ENCODE assay signal across 1 cellular context in the genomic region with DNA sequence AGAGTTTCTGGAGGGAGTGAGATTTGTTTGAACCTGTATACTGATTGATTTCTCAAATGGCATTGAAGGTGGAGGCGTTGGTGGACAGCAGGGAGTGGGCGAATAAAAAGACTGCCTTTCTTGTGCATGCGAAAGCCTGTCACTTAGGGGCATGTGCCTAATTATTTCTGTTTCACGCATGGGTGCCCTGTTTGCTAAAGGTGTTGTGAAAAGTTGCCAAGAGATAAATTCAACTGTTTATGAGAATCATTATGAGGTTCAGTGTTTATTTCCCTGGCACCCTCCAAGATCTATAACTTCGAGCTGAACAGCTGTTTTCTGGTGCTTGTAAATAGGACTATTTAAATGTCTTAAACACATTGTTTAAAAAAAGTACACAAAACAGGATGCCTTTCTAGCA.
TF ChIP-seq lines count a peak whose summit lies in the region.

No MANE protein-coding gene starts in this region.

TF ChIP-seq in HEK293, 187 proteins besides CTCF, POLR2A, EP300 and RAD21 (continued from another document and continues in another):
- TF ChIP-seq, protein P1, sequence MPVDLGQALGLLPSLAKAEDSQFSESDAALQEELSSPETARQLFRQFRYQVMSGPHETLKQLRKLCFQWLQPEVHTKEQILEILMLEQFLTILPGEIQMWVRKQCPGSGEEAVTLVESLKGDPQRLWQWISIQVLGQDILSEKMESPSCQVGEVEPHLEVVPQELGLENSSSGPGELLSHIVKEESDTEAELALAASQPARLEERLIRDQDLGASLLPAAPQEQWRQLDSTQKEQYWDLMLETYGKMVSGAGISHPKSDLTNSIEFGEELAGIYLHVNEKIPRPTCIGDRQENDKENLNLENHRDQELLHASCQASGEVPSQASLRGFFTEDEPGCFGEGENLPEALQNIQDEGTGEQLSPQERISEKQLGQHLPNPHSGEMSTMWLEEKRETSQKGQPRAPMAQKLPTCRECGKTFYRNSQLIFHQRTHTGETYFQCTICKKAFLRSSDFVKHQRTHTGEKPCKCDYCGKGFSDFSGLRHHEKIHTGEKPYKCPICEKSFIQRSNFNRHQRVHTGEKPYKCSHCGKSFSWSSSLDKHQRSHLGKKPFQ (tag by site-specific recombination; IDR thresholded peaks at IDR 0.05) = no peak
- TF ChIP-seq, protein P2, sequence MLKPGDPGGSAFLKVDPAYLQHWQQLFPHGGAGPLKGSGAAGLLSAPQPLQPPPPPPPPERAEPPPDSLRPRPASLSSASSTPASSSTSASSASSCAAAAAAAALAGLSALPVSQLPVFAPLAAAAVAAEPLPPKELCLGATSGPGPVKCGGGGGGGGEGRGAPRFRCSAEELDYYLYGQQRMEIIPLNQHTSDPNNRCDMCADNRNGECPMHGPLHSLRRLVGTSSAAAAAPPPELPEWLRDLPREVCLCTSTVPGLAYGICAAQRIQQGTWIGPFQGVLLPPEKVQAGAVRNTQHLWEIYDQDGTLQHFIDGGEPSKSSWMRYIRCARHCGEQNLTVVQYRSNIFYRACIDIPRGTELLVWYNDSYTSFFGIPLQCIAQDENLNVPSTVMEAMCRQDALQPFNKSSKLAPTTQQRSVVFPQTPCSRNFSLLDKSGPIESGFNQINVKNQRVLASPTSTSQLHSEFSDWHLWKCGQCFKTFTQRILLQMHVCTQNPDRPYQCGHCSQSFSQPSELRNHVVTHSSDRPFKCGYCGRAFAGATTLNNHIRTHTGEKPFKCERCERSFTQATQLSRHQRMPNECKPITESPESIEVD (tag by site-specific recombination; IDR thresholded peaks at IDR 0.05) = peak; percentile 77
- TF ChIP-seq HOXC10 (CRISPR knock-in tag; IDR thresholded peaks at IDR 0.05) (no peak), ZNF600 (tag by site-specific recombination; IDR thresholded peaks at IDR 0.05) (no peak), ZNF501 (tag by site-specific recombination; IDR thresholded peaks at IDR 0.05) (no peak), ZNF664 (tag by site-specific recombination; IDR thresholded peaks at IDR 0.05) (no peak), ZNF623 (tag by site-specific recombination; IDR thresholded peaks at IDR 0.05) (no peak), ZNF530 (tag by site-specific recombination; IDR thresholded peaks at IDR 0.05; ENCODE audit: low read depth) (no peak), ZNF843 (tag by site-specific recombination; IDR thresholded peaks at IDR 0.05) (peak; percentile 69; the same call in 1 of the 2 replicates), TRIM28 (IDR thresholded peaks at IDR 0.05; ENCODE audit: borderline replicate concordance, low read length) (no peak), ZNF473 (tag by site-specific recombination; IDR thresholded peaks at IDR 0.05) (no peak), ZNF214 (tag by site-specific recombination; IDR thresholded peaks at IDR 0.05; ENCODE audit: borderline replicate concordance) (no peak), KLF8 (tag by site-specific recombination; IDR thresholded peaks at IDR 0.05) (peak; percentile 63), ZNF555 (tag by site-specific recombination; conservative IDR thresholded peaks at IDR 0.05) (no peak), ZNF560 (tag by site-specific recombination; IDR thresholded peaks at IDR 0.05; ENCODE audit: borderline replicate concordance) (no peak), ZNF274 (IDR thresholded peaks at IDR 0.05; ENCODE audit: low read length) (no peak), ZNF274 (tag by site-specific recombination; IDR thresholded peaks at IDR 0.05; ENCODE audit: borderline replicate concordance) (no peak), ZNF211 (tag by site-specific recombination; IDR thresholded peaks at IDR 0.05; ENCODE audit: low read depth) (no peak), ZIC2 (tag by site-specific recombination; IDR thresholded peaks at IDR 0.05) (no peak), ZEB2 (tag by site-specific recombination; IDR thresholded peaks at IDR 0.05) (no peak), ZNF169 (tag by site-specific recombination; IDR thresholded peaks at IDR 0.05) (no peak), ZNF571 (tag by site-specific recombination; IDR thresholded peaks at IDR 0.05) (no peak), ZNF341 (tag by site-specific recombination; IDR thresholded peaks at IDR 0.05; ENCODE audit: low read depth) (no peak), WT1 (tag by site-specific recombination; IDR thresholded peaks at IDR 0.05) (0 out of 2 replicates have a peak, but pooled peaks have one; percentile 40), ZBTB8A (tag by site-specific recombination; IDR thresholded peaks at IDR 0.05) (no peak), ZNF585B (tag by site-specific recombination; IDR thresholded peaks at IDR 0.05) (no peak), ZNF140 (tag by site-specific recombination; IDR thresholded peaks at IDR 0.05) (no peak), ZNF544 (tag by site-specific recombination; IDR thresholded peaks at IDR 0.05) (no peak), ZNF302 (tag by site-specific recombination; IDR thresholded peaks at IDR 0.05; ENCODE audit: low read depth) (no peak), OSR2 (tag by site-specific recombination; IDR thresholded peaks at IDR 0.05) (peak; percentile 57), ZNF658 (tag by site-specific recombination; IDR thresholded peaks at IDR 0.05) (no peak), FEZF1 (tag by site-specific recombination; IDR thresholded peaks at IDR 0.05) (peak; percentile 89), ZNF48 (tag by site-specific recombination; IDR thresholded peaks at IDR 0.05) (no peak), KLF1 (tag by site-specific recombination; IDR thresholded peaks at IDR 0.05) (peak; percentile 71), ZBTB17 (tag by site-specific recombination; IDR thresholded peaks at IDR 0.05) (0 out of 2 replicates have a peak, but pooled peaks have one; percentile 31), PRDM1 (tag by site-specific recombination; IDR thresholded peaks at IDR 0.05) (no peak), ZFP37 (tag by site-specific recombination; IDR thresholded peaks at IDR 0.05) (no peak), ZNF629 (tag by site-specific recombination; IDR thresholded peaks at IDR 0.05) (no peak)
- TF ChIP-seq, protein P3, sequence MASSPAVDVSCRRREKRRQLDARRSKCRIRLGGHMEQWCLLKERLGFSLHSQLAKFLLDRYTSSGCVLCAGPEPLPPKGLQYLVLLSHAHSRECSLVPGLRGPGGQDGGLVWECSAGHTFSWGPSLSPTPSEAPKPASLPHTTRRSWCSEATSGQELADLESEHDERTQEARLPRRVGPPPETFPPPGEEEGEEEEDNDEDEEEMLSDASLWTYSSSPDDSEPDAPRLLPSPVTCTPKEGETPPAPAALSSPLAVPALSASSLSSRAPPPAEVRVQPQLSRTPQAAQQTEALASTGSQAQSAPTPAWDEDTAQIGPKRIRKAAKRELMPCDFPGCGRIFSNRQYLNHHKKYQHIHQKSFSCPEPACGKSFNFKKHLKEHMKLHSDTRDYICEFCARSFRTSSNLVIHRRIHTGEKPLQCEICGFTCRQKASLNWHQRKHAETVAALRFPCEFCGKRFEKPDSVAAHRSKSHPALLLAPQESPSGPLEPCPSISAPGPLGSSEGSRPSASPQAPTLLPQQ (tag by site-specific recombination; IDR thresholded peaks at IDR 0.05) = 0 out of 2 replicates have a peak, but pooled peaks have one; percentile 24
- TF ChIP-seq, protein P4, sequence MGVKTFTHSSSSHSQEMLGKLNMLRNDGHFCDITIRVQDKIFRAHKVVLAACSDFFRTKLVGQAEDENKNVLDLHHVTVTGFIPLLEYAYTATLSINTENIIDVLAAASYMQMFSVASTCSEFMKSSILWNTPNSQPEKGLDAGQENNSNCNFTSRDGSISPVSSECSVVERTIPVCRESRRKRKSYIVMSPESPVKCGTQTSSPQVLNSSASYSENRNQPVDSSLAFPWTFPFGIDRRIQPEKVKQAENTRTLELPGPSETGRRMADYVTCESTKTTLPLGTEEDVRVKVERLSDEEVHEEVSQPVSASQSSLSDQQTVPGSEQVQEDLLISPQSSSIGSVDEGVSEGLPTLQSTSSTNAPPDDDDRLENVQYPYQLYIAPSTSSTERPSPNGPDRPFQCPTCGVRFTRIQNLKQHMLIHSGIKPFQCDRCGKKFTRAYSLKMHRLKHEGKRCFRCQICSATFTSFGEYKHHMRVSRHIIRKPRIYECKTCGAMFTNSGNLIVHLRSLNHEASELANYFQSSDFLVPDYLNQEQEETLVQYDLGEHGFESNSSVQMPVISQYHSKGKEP (tag by site-specific recombination; IDR thresholded peaks at IDR 0.05) = peak; percentile 96
- TF ChIP-seq, protein P5, sequence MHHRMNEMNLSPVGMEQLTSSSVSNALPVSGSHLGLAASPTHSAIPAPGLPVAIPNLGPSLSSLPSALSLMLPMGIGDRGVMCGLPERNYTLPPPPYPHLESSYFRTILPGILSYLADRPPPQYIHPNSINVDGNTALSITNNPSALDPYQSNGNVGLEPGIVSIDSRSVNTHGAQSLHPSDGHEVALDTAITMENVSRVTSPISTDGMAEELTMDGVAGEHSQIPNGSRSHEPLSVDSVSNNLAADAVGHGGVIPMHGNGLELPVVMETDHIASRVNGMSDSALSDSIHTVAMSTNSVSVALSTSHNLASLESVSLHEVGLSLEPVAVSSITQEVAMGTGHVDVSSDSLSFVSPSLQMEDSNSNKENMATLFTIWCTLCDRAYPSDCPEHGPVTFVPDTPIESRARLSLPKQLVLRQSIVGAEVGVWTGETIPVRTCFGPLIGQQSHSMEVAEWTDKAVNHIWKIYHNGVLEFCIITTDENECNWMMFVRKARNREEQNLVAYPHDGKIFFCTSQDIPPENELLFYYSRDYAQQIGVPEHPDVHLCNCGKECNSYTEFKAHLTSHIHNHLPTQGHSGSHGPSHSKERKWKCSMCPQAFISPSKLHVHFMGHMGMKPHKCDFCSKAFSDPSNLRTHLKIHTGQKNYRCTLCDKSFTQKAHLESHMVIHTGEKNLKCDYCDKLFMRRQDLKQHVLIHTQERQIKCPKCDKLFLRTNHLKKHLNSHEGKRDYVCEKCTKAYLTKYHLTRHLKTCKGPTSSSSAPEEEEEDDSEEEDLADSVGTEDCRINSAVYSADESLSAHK (tag by site-specific recombination; IDR thresholded peaks at IDR 0.05) = peak; percentile 43; the same call in 1 of the 2 replicates
- TF ChIP-seq, protein P6, sequence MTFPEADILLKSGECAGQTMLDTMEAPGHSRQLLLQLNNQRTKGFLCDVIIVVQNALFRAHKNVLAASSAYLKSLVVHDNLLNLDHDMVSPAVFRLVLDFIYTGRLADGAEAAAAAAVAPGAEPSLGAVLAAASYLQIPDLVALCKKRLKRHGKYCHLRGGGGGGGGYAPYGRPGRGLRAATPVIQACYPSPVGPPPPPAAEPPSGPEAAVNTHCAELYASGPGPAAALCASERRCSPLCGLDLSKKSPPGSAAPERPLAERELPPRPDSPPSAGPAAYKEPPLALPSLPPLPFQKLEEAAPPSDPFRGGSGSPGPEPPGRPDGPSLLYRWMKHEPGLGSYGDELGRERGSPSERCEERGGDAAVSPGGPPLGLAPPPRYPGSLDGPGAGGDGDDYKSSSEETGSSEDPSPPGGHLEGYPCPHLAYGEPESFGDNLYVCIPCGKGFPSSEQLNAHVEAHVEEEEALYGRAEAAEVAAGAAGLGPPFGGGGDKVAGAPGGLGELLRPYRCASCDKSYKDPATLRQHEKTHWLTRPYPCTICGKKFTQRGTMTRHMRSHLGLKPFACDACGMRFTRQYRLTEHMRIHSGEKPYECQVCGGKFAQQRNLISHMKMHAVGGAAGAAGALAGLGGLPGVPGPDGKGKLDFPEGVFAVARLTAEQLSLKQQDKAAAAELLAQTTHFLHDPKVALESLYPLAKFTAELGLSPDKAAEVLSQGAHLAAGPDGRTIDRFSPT (tag by site-specific recombination; IDR thresholded peaks at IDR 0.05) = no peak
- TF ChIP-seq, protein P7, sequence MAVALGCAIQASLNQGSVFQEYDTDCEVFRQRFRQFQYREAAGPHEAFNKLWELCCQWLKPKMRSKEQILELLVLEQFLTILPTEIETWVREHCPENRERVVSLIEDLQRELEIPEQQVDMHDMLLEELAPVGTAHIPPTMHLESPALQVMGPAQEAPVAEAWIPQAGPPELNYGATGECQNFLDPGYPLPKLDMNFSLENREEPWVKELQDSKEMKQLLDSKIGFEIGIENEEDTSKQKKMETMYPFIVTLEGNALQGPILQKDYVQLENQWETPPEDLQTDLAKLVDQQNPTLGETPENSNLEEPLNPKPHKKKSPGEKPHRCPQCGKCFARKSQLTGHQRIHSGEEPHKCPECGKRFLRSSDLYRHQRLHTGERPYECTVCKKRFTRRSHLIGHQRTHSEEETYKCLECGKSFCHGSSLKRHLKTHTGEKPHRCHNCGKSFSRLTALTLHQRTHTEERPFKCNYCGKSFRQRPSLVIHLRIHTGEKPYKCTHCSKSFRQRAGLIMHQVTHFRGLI (tag by site-specific recombination; IDR thresholded peaks at IDR 0.05) = no peak
- TF ChIP-seq, protein P8, sequence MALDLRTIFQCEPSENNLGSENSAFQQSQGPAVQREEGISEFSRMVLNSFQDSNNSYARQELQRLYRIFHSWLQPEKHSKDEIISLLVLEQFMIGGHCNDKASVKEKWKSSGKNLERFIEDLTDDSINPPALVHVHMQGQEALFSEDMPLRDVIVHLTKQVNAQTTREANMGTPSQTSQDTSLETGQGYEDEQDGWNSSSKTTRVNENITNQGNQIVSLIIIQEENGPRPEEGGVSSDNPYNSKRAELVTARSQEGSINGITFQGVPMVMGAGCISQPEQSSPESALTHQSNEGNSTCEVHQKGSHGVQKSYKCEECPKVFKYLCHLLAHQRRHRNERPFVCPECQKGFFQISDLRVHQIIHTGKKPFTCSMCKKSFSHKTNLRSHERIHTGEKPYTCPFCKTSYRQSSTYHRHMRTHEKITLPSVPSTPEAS (tag by site-specific recombination; IDR thresholded peaks at IDR 0.05) = no peak
- TF ChIP-seq, protein P9, sequence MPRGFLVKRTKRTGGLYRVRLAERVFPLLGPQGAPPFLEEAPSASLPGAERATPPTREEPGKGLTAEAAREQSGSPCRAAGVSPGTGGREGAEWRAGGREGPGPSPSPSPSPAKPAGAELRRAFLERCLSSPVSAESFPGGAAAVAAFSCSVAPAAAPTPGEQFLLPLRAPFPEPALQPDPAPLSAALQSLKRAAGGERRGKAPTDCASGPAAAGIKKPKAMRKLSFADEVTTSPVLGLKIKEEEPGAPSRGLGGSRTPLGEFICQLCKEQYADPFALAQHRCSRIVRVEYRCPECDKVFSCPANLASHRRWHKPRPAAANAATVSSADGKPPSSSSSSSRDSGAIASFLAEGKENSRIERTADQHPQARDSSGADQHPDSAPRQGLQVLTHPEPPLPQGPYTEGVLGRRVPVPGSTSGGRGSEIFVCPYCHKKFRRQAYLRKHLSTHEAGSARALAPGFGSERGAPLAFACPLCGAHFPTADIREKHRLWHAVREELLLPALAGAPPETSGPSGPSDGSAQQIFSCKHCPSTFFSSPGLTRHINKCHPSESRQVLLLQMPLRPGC (tag by site-specific recombination; IDR thresholded peaks at IDR 0.05) = no peak
- TF ChIP-seq, protein P10, sequence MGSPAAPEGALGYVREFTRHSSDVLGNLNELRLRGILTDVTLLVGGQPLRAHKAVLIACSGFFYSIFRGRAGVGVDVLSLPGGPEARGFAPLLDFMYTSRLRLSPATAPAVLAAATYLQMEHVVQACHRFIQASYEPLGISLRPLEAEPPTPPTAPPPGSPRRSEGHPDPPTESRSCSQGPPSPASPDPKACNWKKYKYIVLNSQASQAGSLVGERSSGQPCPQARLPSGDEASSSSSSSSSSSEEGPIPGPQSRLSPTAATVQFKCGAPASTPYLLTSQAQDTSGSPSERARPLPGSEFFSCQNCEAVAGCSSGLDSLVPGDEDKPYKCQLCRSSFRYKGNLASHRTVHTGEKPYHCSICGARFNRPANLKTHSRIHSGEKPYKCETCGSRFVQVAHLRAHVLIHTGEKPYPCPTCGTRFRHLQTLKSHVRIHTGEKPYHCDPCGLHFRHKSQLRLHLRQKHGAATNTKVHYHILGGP (tag by site-specific recombination; IDR thresholded peaks at IDR 0.05) = no peak
